Comparison of ENCODE assay signal across 5 cellular contexts in the genomic region with DNA sequence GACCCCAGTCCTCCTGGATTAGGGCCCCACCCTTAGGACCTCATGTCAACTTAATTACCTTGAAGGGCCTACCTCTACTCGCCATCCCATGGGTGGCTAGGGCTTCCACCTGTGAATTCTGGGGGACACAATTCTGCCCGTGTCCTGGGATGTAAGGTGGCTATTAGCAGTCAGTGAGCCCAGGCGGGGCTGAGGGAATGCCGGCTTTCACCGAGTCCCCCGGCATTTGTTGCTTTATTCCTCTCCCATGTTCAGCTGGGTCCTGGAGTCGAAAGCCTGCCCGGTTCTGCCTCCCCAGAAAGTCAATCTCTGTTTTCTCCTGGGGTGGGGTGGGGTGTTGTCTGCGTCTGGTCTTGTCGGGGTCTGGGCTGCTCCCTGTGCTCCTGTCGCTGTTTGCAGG.
"Had no signal": no experiment of that assay in that cellular context is flagged by ENCODE, and none has a peak within 500 bp of the region (broad histone marks: within the 10 kb centered on the region; RNA-seq: fewer than 3 reads in every experiment).

No MANE protein-coding gene starts in this region.

- H3K27me3 Mint-ChIP-seq: IgD-negative memory B cell had no signal

- H3K4me3 ChIP-seq: K562 had no signal

- ATAC-seq: HepG2, K562 had no signal

- DNase-seq: IMR-90 had no signal

- H3K4me1 Mint-ChIP-seq: IgD-negative memory B cell had no signal

- H3K27ac ChIP-seq: HL-60 had no signal
